Comparison of ENCODE assay signal across 1 cellular context in genomic region chr2:188601391-188601790, GRCh38.
TF ChIP-seq lines count a peak whose summit lies in the region.

No MANE protein-coding gene starts in this region.

TF ChIP-seq in WTC11, 78 proteins besides CTCF, POLR2A, EP300 and RAD21 (continued from another document):
- TF ChIP-seq MAX (CRISPR knock-in tag; IDR thresholded peaks at IDR 0.05), result no peak
- TF ChIP-seq HMGA2 (CRISPR knock-in tag; IDR thresholded peaks at IDR 0.05), result no peak
- TF ChIP-seq USF2 (CRISPR knock-in tag; IDR thresholded peaks at IDR 0.05), result no peak
- TF ChIP-seq PRDM15 (CRISPR knock-in tag; IDR thresholded peaks at IDR 0.05), result no peak
- TF ChIP-seq ZNF263 (CRISPR knock-in tag; IDR thresholded peaks at IDR 0.05; ENCODE audit: low read depth), result no peak
- no peak for TF ChIP-seq GRHL2 (CRISPR knock-in tag; IDR thresholded peaks at IDR 0.05; ENCODE audit: insufficient replicate concordance, severe bottlenecking)
- no peak for TF ChIP-seq EMX1 (CRISPR knock-in tag; IDR thresholded peaks at IDR 0.05)
- no peak for TF ChIP-seq ZNF138 (CRISPR knock-in tag; conservative IDR thresholded peaks at IDR 0.05)
- no peak for TF ChIP-seq GABPB1 (CRISPR knock-in tag; IDR thresholded peaks at IDR 0.05)
